Comparison of ENCODE assay signal across 8 cellular contexts in genomic region chr12:128069359-128069997, GRCh38.
DNase-seq lines count a peak whose midpoint lies in the region; ATAC-seq and TF ChIP-seq lines count a peak whose summit lies in the region.

No MANE protein-coding gene starts in this region.

- CTCF ChIA-PET in activated CD4-positive, alpha-beta T cell treated with anti-CD3 and anti-CD28 coated beads for 36 hours (lab: Charles Lee), result interaction anchor here (0.8 to 1.5 kb wide), 4 partner anchors 8 to 11 kb away, joined by 3 read pairs; no protein-coding TSS in a partner anchor

- no peaks in the 10 kb centered on the region for H3K36me3 Mint-ChIP-seq in activated CD4-positive, alpha-beta T cell treated with anti-CD3 and anti-CD28 coated beads for 36 hours (ENCODE audit: low read depth)
- no peaks in the 10 kb centered on the region for H3K36me3 Mint-ChIP-seq in T-helper 2 cell treated with Interferon-gamma antibody and Interleukin-4, amounts not matched to agents 5 μg/mL and 100 μg/mL, for 36 hours (ENCODE audit: low read depth)

- H3K4me3 Mint-ChIP-seq in activated CD4-positive, alpha-beta T cell treated with anti-CD3 and anti-CD28 coated beads for 36 hours, result no peak overlapping the region
- H3K4me3 Mint-ChIP-seq in T-helper 2 cell treated with Interferon-gamma antibody and Interleukin-4, amounts not matched to agents 5 μg/mL and 100 μg/mL, for 36 hours, result no peak overlapping the region

- no peak overlapping the region for H3K27ac Mint-ChIP-seq in activated CD4-positive, alpha-beta T cell treated with anti-CD3 and anti-CD28 coated beads for 36 hours
- H3K27ac Mint-ChIP-seq in T-helper 2 cell treated with Interferon-gamma antibody and Interleukin-4, amounts not matched to agents 5 μg/mL and 100 μg/mL, for 36 hours, result no peak overlapping the region

- H3K9me3 ChIP-seq in suprapubic skin, result no peaks in the 10 kb centered on the region

- TF ChIP-seq EP300 in suprapubic skin (IDR thresholded peaks at IDR 0.05), result no peak

- no peaks in the 10 kb centered on the region for H3K9me3 Mint-ChIP-seq in activated CD4-positive, alpha-beta T cell treated with anti-CD3 and anti-CD28 coated beads for 36 hours (ENCODE audit: low read depth)
- H3K9me3 Mint-ChIP-seq in T-helper 2 cell treated with Interferon-gamma antibody and Interleukin-4, amounts not matched to agents 5 μg/mL and 100 μg/mL, for 36 hours, result no peaks in the 10 kb centered on the region

- no peaks in the 10 kb centered on the region for H3K4me1 Mint-ChIP-seq in activated CD4-positive, alpha-beta T cell treated with anti-CD3 and anti-CD28 coated beads for 36 hours
- H3K4me1 Mint-ChIP-seq in T-helper 2 cell treated with Interferon-gamma antibody and Interleukin-4, amounts not matched to agents 5 μg/mL and 100 μg/mL, for 36 hours (ENCODE audit: low read depth), result no peaks in the 10 kb centered on the region

- no peaks in the 10 kb centered on the region for H3K36me3 ChIP-seq in suprapubic skin

- H3K27ac ChIP-seq in suprapubic skin, result no peak overlapping the region

- WGBS in suprapubic skin, result 29% methylated on average over 12 of the region's 12 CpGs

- no peak overlapping the region for H3K4me3 ChIP-seq in suprapubic skin

- DNase-seq in activated CD4-positive, alpha-beta T cell treated with anti-CD3 and anti-CD28 coated beads for 36 hours, result peak; percentile 49
- no peak for DNase-seq in activated CD4-positive, alpha-beta T cell treated with anti-CD3 and anti-CD28 coated beads for 4 hours
- DNase-seq in LoVo (ENCODE audit: low spot score) (peak; percentile 73), foreskin melanocyte (peak; percentile 1), smooth muscle cell of the brain vasculature (ENCODE audit: low read depth, low spot score) (peak; percentile 20), suprapubic skin (ENCODE audit: low spot score in 2 of 2) (no peak)
- DNase-seq in T-helper 2 cell treated with Interferon-gamma antibody and Interleukin-4, amounts not matched to agents 5 μg/mL and 100 μg/mL, for 36 hours (ENCODE audit: low spot score), result peak; percentile 6

- ATAC-seq in activated CD4-positive, alpha-beta T cell treated with anti-CD3 and anti-CD28 coated beads for 36 hours, result no peak
- peak; percentile 67 for ATAC-seq in GM21515 (IDR thresholded peaks at IDR 0.05; ENCODE audit: unreplicated experiment)

- POLR2A ChIA-PET in activated CD4-positive, alpha-beta T cell treated with anti-CD3 and anti-CD28 coated beads for 36 hours (lab: Charles Lee), result no interaction called here

- peak in 1 of 2 donors; percentile 43 for TF ChIP-seq CTCF in suprapubic skin (IDR thresholded peaks at IDR 0.05)

- H3K27me3 Mint-ChIP-seq in activated CD4-positive, alpha-beta T cell treated with anti-CD3 and anti-CD28 coated beads for 36 hours, result no peaks in the 10 kb centered on the region
- no peaks in the 10 kb centered on the region for H3K27me3 Mint-ChIP-seq in T-helper 2 cell treated with Interferon-gamma antibody and Interleukin-4, amounts not matched to agents 5 μg/mL and 100 μg/mL, for 36 hours (ENCODE audit: low read depth)

- H3K4me1 ChIP-seq in suprapubic skin, result no peaks in the 10 kb centered on the region

- TF ChIP-seq POLR2A in suprapubic skin (IDR thresholded peaks at IDR 0.05), result no peak

- no peaks in the 10 kb centered on the region for H3K27me3 ChIP-seq in suprapubic skin

- intact Hi-C loops in activated CD4-positive, alpha-beta T cell treated with anti-CD3 and anti-CD28 coated beads for 36 hours (cut with DNase I, micrococcal nuclease), result loop anchor here in 1 of 2 experiments (1.0 to 5.0 kb wide), 3 partner anchors 584 to 962 kb away; no protein-coding TSS in a partner anchor

Comparison
In these comparisons a context has a peak if more than half of its experiments do, and no peak if none do; other contexts are left out.
1. DNase-seq: peak in activated CD4-positive, alpha-beta T cell treated with anti-CD3 and anti-CD28 coated beads for 36 hours (single experiment), LoVo (single experiment), T-helper 2 cell treated with Interferon-gamma antibody and Interleukin-4, amounts not matched to agents 5 μg/mL and 100 μg/mL, for 36 hours (single experiment), foreskin melanocyte (single experiment) and smooth muscle cell of the brain vasculature (single experiment); none in activated CD4-positive, alpha-beta T cell treated with anti-CD3 and anti-CD28 coated beads for 4 hours (0 of 2) and suprapubic skin (0 of 2).